Comparison of ENCODE assay signal across 6 cellular contexts in genomic region chr3:12630843-12631242, GRCh38. TPM values are rescaled to one million over a fixed set of nuclear protein-coding genes. Genes with fewer than 3 reads are reported as not detected.
DNase-seq lines count a peak whose midpoint lies in the region; ATAC-seq and TF ChIP-seq lines count a peak whose summit lies in the region.
"Not testable (repeated sequence)": the region's sequence is repeated elsewhere in the genome, so short reads cannot be mapped to it uniquely, and the experiment has no call there.

No MANE protein-coding gene starts in this region.

- not testable (repeated sequence) for H3F3A ChIP-seq in GM23338 (replicated peaks; ENCODE audit: low read depth); OCI-LY1 (ENCODE audit: insufficient read depth, low read length)

- not testable (repeated sequence) for H3K4me1 ChIP-seq in GM23338 (ENCODE audit: insufficient read depth)
- H3K4me1 ChIP-seq in OCI-LY1 (ENCODE audit: insufficient read depth, low read length, severe bottlenecking), result peaks cover 28% of the 10 kb centered on the region
- peaks cover 78% of the 10 kb centered on the region for H3K4me1 ChIP-seq in left ventricle myocardium inferior
- H3K4me1 ChIP-seq in gastrocnemius medialis, result peaks cover 54 to 63% of the 10 kb centered on the region in 2 donors

- not testable (repeated sequence) for H3K9me2 ChIP-seq in GM23338 (ENCODE audit: insufficient read depth); OCI-LY1 (ENCODE audit: low read depth, low read length)

- not testable (repeated sequence) for H3K27me3 ChIP-seq in GM23338 (ENCODE audit: insufficient read depth); OCI-LY1 (ENCODE audit: insufficient read depth, low read length); left ventricle myocardium inferior (ENCODE audit: low read depth); gastrocnemius medialis

- H3K9me3 ChIP-seq in OCI-LY1 (ENCODE audit: low read length); left ventricle myocardium inferior (replicated peaks); gastrocnemius medialis: not testable (repeated sequence)

- ATAC-seq in GM23338, natural killer cell, gastrocnemius medialis: not testable (repeated sequence)

- not testable (repeated sequence) for DNase-seq in GM23338 (ENCODE audit: low spot score); coronary artery (ENCODE audit: low spot score); left ventricle myocardium inferior; natural killer cell; gastrocnemius medialis

- H3K4me3 ChIP-seq in GM23338; OCI-LY1 (ENCODE audit: low read depth, low read length, poor library complexity, severe bottlenecking); coronary artery; left ventricle myocardium inferior; gastrocnemius medialis: not testable (repeated sequence)

- not testable (repeated sequence) for TF ChIP-seq CTCF in GM23338 (conservative IDR thresholded peaks at IDR 0.05; ENCODE audit: low read depth in 2 of 2); OCI-LY1 (IDR thresholded peaks at IDR 0.05; ENCODE audit: low read length); coronary artery (IDR thresholded peaks at IDR 0.05); left ventricle myocardium inferior (IDR thresholded peaks at IDR 0.05; ENCODE audit: borderline replicate concordance); natural killer cell (IDR thresholded peaks at IDR 0.05); gastrocnemius medialis (IDR thresholded peaks at IDR 0.05 in 4 of 5, conservative IDR thresholded peaks at IDR 0.05 in 1 of 5)

- not testable (repeated sequence) for H3K4me3 Mint-ChIP-seq in GM23338, natural killer cell

- H3K4me2 ChIP-seq in GM23338; OCI-LY1 (ENCODE audit: low read length): not testable (repeated sequence)

- H3K27me3 Mint-ChIP-seq in GM23338 (ENCODE audit: insufficient read depth, low read depth, poor library complexity); natural killer cell (ENCODE audit: low read depth in 2 of 2): not testable (repeated sequence)

- not testable (repeated sequence) for TF ChIP-seq POLR2A in gastrocnemius medialis (IDR thresholded peaks at IDR 0.05)

- H3K9ac ChIP-seq in OCI-LY1 (ENCODE audit: low read length), result not testable (repeated sequence)

- H3K27ac ChIP-seq in GM23338 (ENCODE audit: low read depth) (peak overlapping the region; percentile 83), OCI-LY1 (ENCODE audit: low read depth, low read length, poor library complexity, severe bottlenecking) (peak overlapping the region; percentile 36), coronary artery (peak overlapping the region; percentile 3 to 28), left ventricle myocardium inferior (replicated peaks) (peak overlapping the region; percentile 87), gastrocnemius medialis (peak overlapping the region; percentile 60 to 79 (median 68))

- H3K4me1 Mint-ChIP-seq in GM23338 (peaks cover 14% of the 10 kb centered on the region), natural killer cell (peaks cover 26 to 35% of the 10 kb centered on the region in 2 donors)

- not testable (repeated sequence) for H3K9me3 Mint-ChIP-seq in GM23338, natural killer cell

- H2AFZ ChIP-seq in GM23338; OCI-LY1 (ENCODE audit: low read length): not testable (repeated sequence)

- not testable (repeated sequence) for H3K36me3 ChIP-seq in GM23338 (ENCODE audit: insufficient read depth); OCI-LY1 (ENCODE audit: insufficient read depth, low read length); left ventricle myocardium inferior; gastrocnemius medialis

- intact Hi-C loops in left ventricle myocardium inferior (cut with micrococcal nuclease); natural killer cell (cut with micrococcal nuclease); gastrocnemius medialis (cut with DNase I; ENCODE audit: low total_unique reads): not testable (repeated sequence)

- H3K79me2 ChIP-seq in GM23338 (replicated peaks; ENCODE audit: insufficient read depth), result peaks cover 100% of the 10 kb centered on the region
- peaks cover 91% of the 10 kb centered on the region for H3K79me2 ChIP-seq in OCI-LY1 (ENCODE audit: insufficient read depth, low read length)

- peaks cover 58% of the 10 kb centered on the region for H4K20me1 ChIP-seq in GM23338 (replicated peaks; ENCODE audit: insufficient read depth)
- not testable (repeated sequence) for H4K20me1 ChIP-seq in OCI-LY1 (ENCODE audit: insufficient read depth, low read length)

- in situ Hi-C loops in gastrocnemius medialis (cut with MboI; ENCODE audit: low sequenced_read_pairs in 4 of 4), result not testable (repeated sequence)

- H3K27ac Mint-ChIP-seq in GM23338, result not testable (repeated sequence)
- H3K27ac Mint-ChIP-seq in natural killer cell, result peak overlapping the region; percentile 32 to 75

- H3K36me3 Mint-ChIP-seq in GM23338 (ENCODE audit: low read depth); natural killer cell: not testable (repeated sequence)

RNA-seq across cellular contexts. Expression of gene RAF1, which starts 33.1 kb away (rescaled TPM):
- 123 and 135 TPM in 2 replicates for total RNA-seq in GM23338 (2014; rRNA removed; shearing (Covaris generic))
- 35.6 and 39.5 TPM in 2 replicates for polyA plus RNA-seq in GM23338 (2016; fragmentation: Nextera tagmentation; extraction: Ambion mirVana)
- 137 TPM for total RNA-seq in left ventricle myocardium inferior
- total RNA-seq in natural killer cell, result 100 to 1,000 TPM; 142 to 168 (median 156) TPM
- 100 to 1,000 TPM; 212 to 346 (median 246) TPM for total RNA-seq in gastrocnemius medialis

Comparison
In these comparisons a context has a peak if more than half of its experiments do, and no peak if none do; other contexts are left out.
1. H3K27ac ChIP-seq: peak in every context shown above with its lines; median percentile 87 in left ventricle myocardium inferior; 83 in GM23338; 68 in gastrocnemius medialis; 36 in OCI-LY1; 16 in coronary artery.